13 cellular contexts compared by ENCODE assay signal in the genomic region with DNA sequence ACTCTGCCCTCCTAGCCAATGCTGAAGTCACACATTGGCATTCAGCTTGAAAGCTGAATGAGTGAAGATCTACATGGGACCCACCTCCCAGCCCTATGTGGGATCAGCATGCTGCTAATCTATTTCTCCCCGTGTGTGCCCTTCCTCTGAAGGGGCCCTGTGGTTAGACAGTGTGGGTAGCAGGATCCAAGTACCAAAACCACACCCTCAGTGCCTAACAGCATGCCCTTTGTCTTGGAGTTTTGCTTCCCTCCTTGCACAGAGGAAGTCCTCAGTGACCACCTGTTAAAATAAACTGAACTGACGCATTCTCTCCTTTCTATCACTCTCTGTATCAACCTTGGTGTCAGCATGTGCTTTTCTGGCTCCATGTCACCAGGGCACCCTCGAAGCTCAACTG. TPM values are rescaled to one million over a fixed set of nuclear protein-coding genes. Genes with fewer than 3 reads are reported as not detected.
DNase-seq lines count a peak whose midpoint lies in the region; ATAC-seq and TF ChIP-seq lines count a peak whose summit lies in the region.
"Had no signal": no experiment of that assay in that cellular context is flagged by ENCODE, and none has a peak within 500 bp of the region (broad histone marks: within the 10 kb centered on the region; RNA-seq: fewer than 3 reads in every experiment).

No MANE protein-coding gene starts in this region.

- TF ChIP-seq POLR2A in GM18505 (IDR thresholded peaks at IDR 0.05; ENCODE audit: borderline replicate concordance, extremely low read depth, insufficient read depth, insufficient read length) = no peak
- no peak for TF ChIP-seq POLR2A in right lobe of liver (IDR thresholded peaks at IDR 0.05)

- H3K4me1 ChIP-seq in BLaER1 treated with 17β-estradiol and CSF1 and Interleukin-3, amounts not matched to agents 10 nM and 100 nM = peaks cover 10 to 47% (median 24%) of the 10 kb centered on the region in 10 experiments; a peak in 19 of 20 replicates
- no peaks in the 10 kb centered on the region for H3K4me1 ChIP-seq in HEK293 (ENCODE audit: control insufficient read depth, insufficient read depth, low read length)
- H3K4me1 ChIP-seq in PC-3 (ENCODE audit: insufficient read depth, low read length) = peaks cover 37% of the 10 kb centered on the region
- H3K4me1 ChIP-seq in Caco-2 = no peaks in the 10 kb centered on the region
- peaks cover 0 to 18% (median 6%) of the 10 kb centered on the region in 4 donors for H3K4me1 ChIP-seq in right lobe of liver

- H3K4me3 Mint-ChIP-seq in effector memory CD8-positive, alpha-beta T cell = peak overlapping the region in 1 of 2 donors; percentile 19
- no peak overlapping the region for H3K4me3 Mint-ChIP-seq in Caco-2 (ENCODE audit: unreplicated experiment)
- H3K4me3 Mint-ChIP-seq: HFFc6, nephron had no signal

- no peaks in the 10 kb centered on the region for H3K9me3 ChIP-seq in BLaER1 treated with 17β-estradiol and CSF1 and Interleukin-3, amounts not matched to agents 10 nM and 100 nM (replicated peaks in 1 of 11)
- H3K9me3 ChIP-seq in HEK293 (ENCODE audit: control insufficient read depth, insufficient read depth, low read depth, low read length) (no peaks in the 10 kb centered on the region), PC-3 (ENCODE audit: low read length) (no peaks in the 10 kb centered on the region), Caco-2 (no peaks in the 10 kb centered on the region), right lobe of liver (no peaks in the 10 kb centered on the region)
- H3K9me3 ChIP-seq: esophagus squamous epithelium had no signal

- H2AFZ ChIP-seq in PC-3 (ENCODE audit: low read length) = no peak overlapping the region

- H3K36me3 Mint-ChIP-seq in effector memory CD8-positive, alpha-beta T cell (ENCODE audit: insufficient read depth) = no peaks in the 10 kb centered on the region
- H3K36me3 Mint-ChIP-seq in Caco-2 (ENCODE audit: insufficient read depth, unreplicated experiment) = no peaks in the 10 kb centered on the region

- CTCF ChIA-PET in HEK293 (lab: Yijun Ruan, JAX) = interaction anchor here (1.0 to 14.9 kb wide), 8 partner anchors 32 to 301 kb away, joined by 3 to 489 read pairs (median 38); no protein-coding TSS in a partner anchor
- CTCF ChIA-PET in PC-3 (lab: Charles Lee) = interaction anchor here (0.7 to 6.3 kb wide), 2 partner anchors 77 to 234 kb away, joined by 4 to 157 read pairs; no protein-coding TSS in a partner anchor
- CTCF ChIA-PET in Caco-2 (lab: Charles Lee) = no interaction called here

- H3K36me3 ChIP-seq in BLaER1 treated with 17β-estradiol and CSF1 and Interleukin-3, amounts not matched to agents 10 nM and 100 nM = no peaks in the 10 kb centered on the region
- H3K36me3 ChIP-seq in HEK293 (ENCODE audit: control insufficient read depth in 2 of 2, insufficient read depth in 1 of 2, low read length in 2 of 2) = no peaks in the 10 kb centered on the region
- peaks cover 27% of the 10 kb centered on the region; the same call in 1 of the 2 replicates for H3K36me3 ChIP-seq in PC-3 (ENCODE audit: low read depth, low read length)
- H3K36me3 ChIP-seq in Caco-2 (ENCODE audit: control insufficient read depth, insufficient read depth, low read length) = no peaks in the 10 kb centered on the region
- no peaks in the 10 kb centered on the region for H3K36me3 ChIP-seq in right lobe of liver
- H3K36me3 ChIP-seq: esophagus squamous epithelium had no signal

- TF ChIP-seq CTCF in HEK293 (tag by site-specific recombination; IDR thresholded peaks at IDR 0.05) (no peak), PC-3 (conservative IDR thresholded peaks at IDR 0.05; ENCODE audit: low read depth, low read length) (no peak), Caco-2 (IDR thresholded peaks at IDR 0.05; ENCODE audit: insufficient read depth in 1 of 2, low read depth in 1 of 2, low read length in 1 of 2, severe bottlenecking in 1 of 2, unreplicated experiment in 1 of 2) (no peak), right lobe of liver (IDR thresholded peaks at IDR 0.05) (no peak)

- H3K4me2 ChIP-seq in BLaER1 treated with 17β-estradiol and CSF1 and Interleukin-3, amounts not matched to agents 10 nM and 100 nM = peak overlapping the region in 10 of 11 experiments; percentile 30 to 69 (median 54); a peak in 20 of 22 replicates
- 0 out of 2 replicates have a peak overlapping the region, but pooled peaks have one; percentile 7 for H3K4me2 ChIP-seq in PC-3 (ENCODE audit: low read length)

- POLR2A ChIA-PET in HEK293 (lab: Yijun Ruan, JAX) (no interaction called here), PC-3 (lab: Charles Lee; ENCODE audit: unreplicated experiment) (no interaction called here), Caco-2 (lab: Charles Lee) (no interaction called here)

- WGBS in right lobe of liver (ENCODE audit: insufficient coverage, low coverage, low lambda C conversion rate, missing lambda C conversion rate) = 44% methylated on average over 3 of the region's 3 CpGs

- H3K27ac Mint-ChIP-seq in effector memory CD8-positive, alpha-beta T cell = peak overlapping the region; percentile 9 to 25
- H3K27ac Mint-ChIP-seq in Caco-2 (ENCODE audit: unreplicated experiment) = no peak overlapping the region
- H3K27ac Mint-ChIP-seq: HFFc6, nephron had no signal

- no peaks in the 10 kb centered on the region for H3K27me3 ChIP-seq in BLaER1 treated with 17β-estradiol and CSF1 and Interleukin-3, amounts not matched to agents 10 nM and 100 nM
- H3K27me3 ChIP-seq in PC-3 (ENCODE audit: low read length) (no peaks in the 10 kb centered on the region), Caco-2 (replicated peaks; ENCODE audit: control insufficient read depth, insufficient read depth, low read length) (no peaks in the 10 kb centered on the region), right lobe of liver (no peaks in the 10 kb centered on the region)
- H3K27me3 ChIP-seq: esophagus squamous epithelium had no signal

- no peak overlapping the region for H3K9ac ChIP-seq in BLaER1 treated with 17β-estradiol and CSF1 and Interleukin-3, amounts not matched to agents 10 nM and 100 nM
- no peak overlapping the region; the same call in 1 of the 2 replicates for H3K9ac ChIP-seq in PC-3 (ENCODE audit: low read length)

- intact Hi-C loops in PC-3 (cut with micrococcal nuclease) = no loop called here
- intact Hi-C loops in Caco-2 (cut with micrococcal nuclease; ENCODE audit: unreplicated experiment) = no loop called here
- intact Hi-C loops in right lobe of liver (cut with DNase I) = no loop called here

- H3F3A ChIP-seq in PC-3 (ENCODE audit: low read length, unreplicated experiment) = no peaks in the 10 kb centered on the region

- no peak overlapping the region for H3K4me3 ChIP-seq in BLaER1 treated with 17β-estradiol and CSF1 and Interleukin-3, amounts not matched to agents 10 nM and 100 nM
- H3K4me3 ChIP-seq in HEK293 (ENCODE audit: low read depth, low read length) (no peak overlapping the region), PC-3 (ENCODE audit: low read length) (no peak overlapping the region), Caco-2 (ENCODE audit: low read depth, low read length) (no peak overlapping the region), right lobe of liver (no peak overlapping the region)
- H3K4me3 ChIP-seq: esophagus squamous epithelium had no signal

- H3K4me1 Mint-ChIP-seq in effector memory CD8-positive, alpha-beta T cell (ENCODE audit: low read depth in 2 of 2) = peaks cover 14 to 33% of the 10 kb centered on the region in 2 donors
- no peaks in the 10 kb centered on the region for H3K4me1 Mint-ChIP-seq in Caco-2 (ENCODE audit: low read depth, unreplicated experiment)
- H3K4me1 Mint-ChIP-seq: nephron had no signal

- no TSS peak for BruUV-seq in PC-3 (replicated peaks; lab: Mats Ljungman, UMichigan)
- no TSS peak for BruUV-seq in Caco-2 (replicated peaks; lab: Mats Ljungman, UMichigan)

- ATAC-seq in PC-3 (no peak; the same call in 1 of the 2 replicates), GM18505 (IDR thresholded peaks at IDR 0.05; ENCODE audit: unreplicated experiment) (no peak), right lobe of liver (no peak), GM21576 (IDR thresholded peaks at IDR 0.05; ENCODE audit: unreplicated experiment) (no peak)
- ATAC-seq in effector memory CD8-positive, alpha-beta T cell (replicated peaks) = peak; percentile 40

- H3K27ac ChIP-seq in BLaER1 treated with 17β-estradiol and CSF1 and Interleukin-3, amounts not matched to agents 10 nM and 100 nM = peak overlapping the region in 2 of 11 experiments; percentile 4 to 8; a peak in 1 of 22 replicates
- no peak overlapping the region for H3K27ac ChIP-seq in HEK293 (ENCODE audit: extremely low read depth, low read depth, low read length)
- H3K27ac ChIP-seq in PC-3 (ENCODE audit: low read length) = peak overlapping the region; percentile 33
- no peak overlapping the region for H3K27ac ChIP-seq in right lobe of liver

- H3K9me2 ChIP-seq in PC-3 (replicated peaks; ENCODE audit: low read length) = no peaks in the 10 kb centered on the region

- DNase-seq in PC-3 (peak; percentile 40), Caco-2 (no peak), right lobe of liver (no peak)
- no peak for DNase-seq in effector memory CD8-positive, alpha-beta T cell
- DNase-seq: activated T-cell treated with anti-CD3 and anti-CD28 coated beads for 4 hours, esophagus squamous epithelium, HFFc6, NCI-H748 treated with DMSO at 0.1 percent for 48 hours had no signal

- H4K20me1 ChIP-seq in BLaER1 treated with 17β-estradiol and CSF1 and Interleukin-3, amounts not matched to agents 10 nM and 100 nM = no peaks in the 10 kb centered on the region
- H4K20me1 ChIP-seq in PC-3 (ENCODE audit: low read length) = no peaks in the 10 kb centered on the region

- no peaks in the 10 kb centered on the region for H3K79me2 ChIP-seq in PC-3 (ENCODE audit: low read length)

- peaks cover 0 to 7% of the 10 kb centered on the region in 2 donors for H3K27me3 Mint-ChIP-seq in effector memory CD8-positive, alpha-beta T cell
- peaks cover 3% of the 10 kb centered on the region for H3K27me3 Mint-ChIP-seq in Caco-2 (ENCODE audit: insufficient read depth, unreplicated experiment)

- H3K9me3 Mint-ChIP-seq in effector memory CD8-positive, alpha-beta T cell = no peaks in the 10 kb centered on the region
- H3K9me3 Mint-ChIP-seq in Caco-2 (ENCODE audit: unreplicated experiment) = no peaks in the 10 kb centered on the region
- H3K9me3 Mint-ChIP-seq: HFFc6, nephron had no signal

TF ChIP-seq in HEK293, 187 proteins besides CTCF, POLR2A, EP300 and RAD21:
- TF ChIP-seq ZIC2 (tag by site-specific recombination; IDR thresholded peaks at IDR 0.05) (peak; percentile 61), KLF9 (tag by site-specific recombination; IDR thresholded peaks at IDR 0.05; ENCODE audit: low read depth) (no peak), ZNF561 (tag by site-specific recombination; IDR thresholded peaks at IDR 0.05; ENCODE audit: borderline replicate concordance) (no peak)

RNA-seq across cellular contexts. Expression of a gene that starts 25.0 kb away (rescaled TPM):
- total RNA-seq in PC-3 (2014; rRNA removed) = 32.0 and 40.0 TPM in 2 replicates
- total RNA-seq in Caco-2 (2022) = 5.3 and 5.8 TPM in 2 replicates
- total RNA-seq in right lobe of liver = under 1 TPM; 0.06 to 0.88 (median 0.53) TPM
